In the genomic region with DNA sequence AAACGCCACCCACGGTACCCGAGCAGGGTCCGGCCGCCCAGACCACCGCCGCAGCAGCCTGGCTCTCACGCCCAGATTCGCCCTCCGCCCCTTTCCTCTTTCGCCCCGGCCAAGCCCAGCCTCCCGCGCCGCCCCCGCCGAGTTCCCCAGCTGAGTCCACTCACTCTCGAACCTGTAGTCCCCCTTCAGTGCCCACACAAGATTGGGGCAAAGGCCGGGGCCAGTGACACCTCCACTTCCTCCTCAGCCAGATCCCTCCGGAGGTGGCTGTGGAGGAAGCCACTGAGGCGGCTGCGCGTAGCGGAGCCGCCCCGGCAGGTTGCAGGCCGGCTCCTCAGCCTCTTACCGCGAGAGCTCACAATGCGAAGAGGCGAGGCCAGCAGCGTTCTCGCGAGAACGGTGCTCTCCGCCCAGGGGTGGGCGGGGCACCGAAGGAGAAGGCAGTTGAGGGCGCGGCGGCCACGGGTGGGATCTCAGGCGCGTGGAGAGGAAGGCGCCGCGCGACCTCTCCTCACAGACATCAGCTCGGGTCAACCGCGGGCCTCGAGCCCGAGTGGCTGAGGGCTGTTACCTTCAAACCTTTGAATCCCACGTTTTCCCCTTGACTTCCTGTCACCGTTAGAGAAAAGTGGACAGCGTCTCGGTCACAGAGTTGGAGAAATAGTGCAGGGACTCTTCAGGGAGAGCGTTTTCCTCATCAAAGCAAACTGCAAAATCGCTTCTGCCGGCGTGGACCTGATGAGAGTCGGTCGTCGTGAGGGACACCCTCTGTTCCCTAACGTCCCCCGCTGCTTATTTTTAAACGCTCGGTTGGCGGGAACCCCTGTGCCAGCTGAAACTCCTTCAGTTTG, we compare ENCODE assay signal across 1 cellular context.
TF ChIP-seq lines count a peak whose summit lies in the region.

A gene (minus strand): TSS at position 295 of the 851 bp plus-strand sequence. CDS start 18,098 bp downstream, outside the sequence.

TF ChIP-seq in K562, 482 proteins besides CTCF, POLR2A, EP300 and RAD21 (continued from another document and continues in another):
- TF ChIP-seq, protein P1, sequence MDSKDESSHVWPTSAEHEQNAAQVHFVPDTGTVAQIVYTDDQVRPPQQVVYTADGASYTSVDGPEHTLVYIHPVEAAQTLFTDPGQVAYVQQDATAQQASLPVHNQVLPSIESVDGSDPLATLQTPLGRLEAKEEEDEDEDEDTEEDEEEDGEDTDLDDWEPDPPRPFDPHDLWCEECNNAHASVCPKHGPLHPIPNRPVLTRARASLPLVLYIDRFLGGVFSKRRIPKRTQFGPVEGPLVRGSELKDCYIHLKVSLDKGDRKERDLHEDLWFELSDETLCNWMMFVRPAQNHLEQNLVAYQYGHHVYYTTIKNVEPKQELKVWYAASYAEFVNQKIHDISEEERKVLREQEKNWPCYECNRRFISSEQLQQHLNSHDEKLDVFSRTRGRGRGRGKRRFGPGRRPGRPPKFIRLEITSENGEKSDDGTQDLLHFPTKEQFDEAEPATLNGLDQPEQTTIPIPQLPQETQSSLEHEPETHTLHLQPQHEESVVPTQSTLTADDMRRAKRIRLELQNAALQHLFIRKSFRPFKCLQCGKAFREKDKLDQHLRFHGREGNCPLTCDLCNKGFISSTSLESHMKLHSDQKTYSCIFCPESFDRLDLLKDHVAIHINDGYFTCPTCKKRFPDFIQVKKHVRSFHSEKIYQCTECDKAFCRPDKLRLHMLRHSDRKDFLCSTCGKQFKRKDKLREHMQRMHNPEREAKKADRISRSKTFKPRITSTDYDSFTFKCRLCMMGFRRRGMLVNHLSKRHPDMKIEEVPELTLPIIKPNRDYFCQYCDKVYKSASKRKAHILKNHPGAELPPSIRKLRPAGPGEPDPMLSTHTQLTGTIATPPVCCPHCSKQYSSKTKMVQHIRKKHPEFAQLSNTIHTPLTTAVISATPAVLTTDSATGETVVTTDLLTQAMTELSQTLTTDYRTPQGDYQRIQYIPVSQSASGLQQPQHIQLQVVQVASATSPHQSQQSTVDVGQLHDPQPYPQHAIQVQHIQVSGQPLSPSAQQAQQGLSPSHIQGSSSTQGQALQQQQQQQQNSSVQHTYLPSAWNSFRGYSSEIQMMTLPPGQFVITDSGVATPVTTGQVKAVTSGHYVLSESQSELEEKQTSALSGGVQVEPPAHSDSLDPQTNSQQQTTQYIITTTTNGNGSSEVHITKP (IDR thresholded peaks at IDR 0.05; ENCODE audit: partially characterized antibody): peak; percentile 34
- TF ChIP-seq, protein P2, sequence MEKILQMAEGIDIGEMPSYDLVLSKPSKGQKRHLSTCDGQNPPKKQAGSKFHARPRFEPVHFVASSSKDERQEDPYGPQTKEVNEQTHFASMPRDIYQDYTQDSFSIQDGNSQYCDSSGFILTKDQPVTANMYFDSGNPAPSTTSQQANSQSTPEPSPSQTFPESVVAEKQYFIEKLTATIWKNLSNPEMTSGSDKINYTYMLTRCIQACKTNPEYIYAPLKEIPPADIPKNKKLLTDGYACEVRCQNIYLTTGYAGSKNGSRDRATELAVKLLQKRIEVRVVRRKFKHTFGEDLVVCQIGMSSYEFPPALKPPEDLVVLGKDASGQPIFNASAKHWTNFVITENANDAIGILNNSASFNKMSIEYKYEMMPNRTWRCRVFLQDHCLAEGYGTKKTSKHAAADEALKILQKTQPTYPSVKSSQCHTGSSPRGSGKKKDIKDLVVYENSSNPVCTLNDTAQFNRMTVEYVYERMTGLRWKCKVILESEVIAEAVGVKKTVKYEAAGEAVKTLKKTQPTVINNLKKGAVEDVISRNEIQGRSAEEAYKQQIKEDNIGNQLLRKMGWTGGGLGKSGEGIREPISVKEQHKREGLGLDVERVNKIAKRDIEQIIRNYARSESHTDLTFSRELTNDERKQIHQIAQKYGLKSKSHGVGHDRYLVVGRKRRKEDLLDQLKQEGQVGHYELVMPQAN (IDR thresholded peaks at IDR 0.05; ENCODE audit: borderline replicate concordance): peak; percentile 23; the same call in 1 of the 2 replicates
- TF ChIP-seq, protein P3, sequence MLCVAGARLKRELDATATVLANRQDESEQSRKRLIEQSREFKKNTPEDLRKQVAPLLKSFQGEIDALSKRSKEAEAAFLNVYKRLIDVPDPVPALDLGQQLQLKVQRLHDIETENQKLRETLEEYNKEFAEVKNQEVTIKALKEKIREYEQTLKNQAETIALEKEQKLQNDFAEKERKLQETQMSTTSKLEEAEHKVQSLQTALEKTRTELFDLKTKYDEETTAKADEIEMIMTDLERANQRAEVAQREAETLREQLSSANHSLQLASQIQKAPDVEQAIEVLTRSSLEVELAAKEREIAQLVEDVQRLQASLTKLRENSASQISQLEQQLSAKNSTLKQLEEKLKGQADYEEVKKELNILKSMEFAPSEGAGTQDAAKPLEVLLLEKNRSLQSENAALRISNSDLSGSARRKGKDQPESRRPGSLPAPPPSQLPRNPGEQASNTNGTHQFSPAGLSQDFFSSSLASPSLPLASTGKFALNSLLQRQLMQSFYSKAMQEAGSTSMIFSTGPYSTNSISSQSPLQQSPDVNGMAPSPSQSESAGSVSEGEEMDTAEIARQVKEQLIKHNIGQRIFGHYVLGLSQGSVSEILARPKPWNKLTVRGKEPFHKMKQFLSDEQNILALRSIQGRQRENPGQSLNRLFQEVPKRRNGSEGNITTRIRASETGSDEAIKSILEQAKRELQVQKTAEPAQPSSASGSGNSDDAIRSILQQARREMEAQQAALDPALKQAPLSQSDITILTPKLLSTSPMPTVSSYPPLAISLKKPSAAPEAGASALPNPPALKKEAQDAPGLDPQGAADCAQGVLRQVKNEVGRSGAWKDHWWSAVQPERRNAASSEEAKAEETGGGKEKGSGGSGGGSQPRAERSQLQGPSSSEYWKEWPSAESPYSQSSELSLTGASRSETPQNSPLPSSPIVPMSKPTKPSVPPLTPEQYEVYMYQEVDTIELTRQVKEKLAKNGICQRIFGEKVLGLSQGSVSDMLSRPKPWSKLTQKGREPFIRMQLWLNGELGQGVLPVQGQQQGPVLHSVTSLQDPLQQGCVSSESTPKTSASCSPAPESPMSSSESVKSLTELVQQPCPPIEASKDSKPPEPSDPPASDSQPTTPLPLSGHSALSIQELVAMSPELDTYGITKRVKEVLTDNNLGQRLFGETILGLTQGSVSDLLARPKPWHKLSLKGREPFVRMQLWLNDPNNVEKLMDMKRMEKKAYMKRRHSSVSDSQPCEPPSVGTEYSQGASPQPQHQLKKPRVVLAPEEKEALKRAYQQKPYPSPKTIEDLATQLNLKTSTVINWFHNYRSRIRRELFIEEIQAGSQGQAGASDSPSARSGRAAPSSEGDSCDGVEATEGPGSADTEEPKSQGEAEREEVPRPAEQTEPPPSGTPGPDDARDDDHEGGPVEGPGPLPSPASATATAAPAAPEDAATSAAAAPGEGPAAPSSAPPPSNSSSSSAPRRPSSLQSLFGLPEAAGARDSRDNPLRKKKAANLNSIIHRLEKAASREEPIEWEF (CRISPR knock-in tag; IDR thresholded peaks at IDR 0.05): no peak
- TF ChIP-seq BCOR (IDR thresholded peaks at IDR 0.05): no peak
- no peak for TF ChIP-seq MCM7 (IDR thresholded peaks at IDR 0.05)
- no peak for TF ChIP-seq TAL1 (IDR thresholded peaks at IDR 0.05)
- TF ChIP-seq, protein P4, sequence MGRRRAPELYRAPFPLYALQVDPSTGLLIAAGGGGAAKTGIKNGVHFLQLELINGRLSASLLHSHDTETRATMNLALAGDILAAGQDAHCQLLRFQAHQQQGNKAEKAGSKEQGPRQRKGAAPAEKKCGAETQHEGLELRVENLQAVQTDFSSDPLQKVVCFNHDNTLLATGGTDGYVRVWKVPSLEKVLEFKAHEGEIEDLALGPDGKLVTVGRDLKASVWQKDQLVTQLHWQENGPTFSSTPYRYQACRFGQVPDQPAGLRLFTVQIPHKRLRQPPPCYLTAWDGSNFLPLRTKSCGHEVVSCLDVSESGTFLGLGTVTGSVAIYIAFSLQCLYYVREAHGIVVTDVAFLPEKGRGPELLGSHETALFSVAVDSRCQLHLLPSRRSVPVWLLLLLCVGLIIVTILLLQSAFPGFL (CRISPR knock-in tag; IDR thresholded peaks at IDR 0.05): no peak
- no peak for TF ChIP-seq ZNF586 (CRISPR knock-in tag; conservative IDR thresholded peaks at IDR 0.05)
- TF ChIP-seq FOXJ3 (CRISPR knock-in tag; IDR thresholded peaks at IDR 0.05): no peak
- no peak; the same call in 1 of the 2 replicates for TF ChIP-seq KLF1 (tag; IDR thresholded peaks at IDR 0.05)
- TF ChIP-seq EHMT2 (IDR thresholded peaks at IDR 0.05): no peak
- no peak for TF ChIP-seq FOXK2 (conservative IDR thresholded peaks at IDR 0.05 in 1 of 2, IDR thresholded peaks at IDR 0.05 in 1 of 2; ENCODE audit: low read depth in 2 of 2)
- TF ChIP-seq TGIF2 (CRISPR knock-in tag; IDR thresholded peaks at IDR 0.05): no peak
- peak; percentile 56; the same call in 1 of the 2 replicates for TF ChIP-seq ZBTB7A (IDR thresholded peaks at IDR 0.05; ENCODE audit: borderline replicate concordance, control insufficient read depth, low read depth, low read length)
- peak; percentile 95 for TF ChIP-seq POLR2B (IDR thresholded peaks at IDR 0.05; ENCODE audit: low read depth, partially characterized antibody)
- TF ChIP-seq, protein P5, sequence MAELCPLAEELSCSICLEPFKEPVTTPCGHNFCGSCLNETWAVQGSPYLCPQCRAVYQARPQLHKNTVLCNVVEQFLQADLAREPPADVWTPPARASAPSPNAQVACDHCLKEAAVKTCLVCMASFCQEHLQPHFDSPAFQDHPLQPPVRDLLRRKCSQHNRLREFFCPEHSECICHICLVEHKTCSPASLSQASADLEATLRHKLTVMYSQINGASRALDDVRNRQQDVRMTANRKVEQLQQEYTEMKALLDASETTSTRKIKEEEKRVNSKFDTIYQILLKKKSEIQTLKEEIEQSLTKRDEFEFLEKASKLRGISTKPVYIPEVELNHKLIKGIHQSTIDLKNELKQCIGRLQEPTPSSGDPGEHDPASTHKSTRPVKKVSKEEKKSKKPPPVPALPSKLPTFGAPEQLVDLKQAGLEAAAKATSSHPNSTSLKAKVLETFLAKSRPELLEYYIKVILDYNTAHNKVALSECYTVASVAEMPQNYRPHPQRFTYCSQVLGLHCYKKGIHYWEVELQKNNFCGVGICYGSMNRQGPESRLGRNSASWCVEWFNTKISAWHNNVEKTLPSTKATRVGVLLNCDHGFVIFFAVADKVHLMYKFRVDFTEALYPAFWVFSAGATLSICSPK (IDR thresholded peaks at IDR 0.05; ENCODE audit: borderline replicate concordance): no peak
- TF ChIP-seq, protein P6, sequence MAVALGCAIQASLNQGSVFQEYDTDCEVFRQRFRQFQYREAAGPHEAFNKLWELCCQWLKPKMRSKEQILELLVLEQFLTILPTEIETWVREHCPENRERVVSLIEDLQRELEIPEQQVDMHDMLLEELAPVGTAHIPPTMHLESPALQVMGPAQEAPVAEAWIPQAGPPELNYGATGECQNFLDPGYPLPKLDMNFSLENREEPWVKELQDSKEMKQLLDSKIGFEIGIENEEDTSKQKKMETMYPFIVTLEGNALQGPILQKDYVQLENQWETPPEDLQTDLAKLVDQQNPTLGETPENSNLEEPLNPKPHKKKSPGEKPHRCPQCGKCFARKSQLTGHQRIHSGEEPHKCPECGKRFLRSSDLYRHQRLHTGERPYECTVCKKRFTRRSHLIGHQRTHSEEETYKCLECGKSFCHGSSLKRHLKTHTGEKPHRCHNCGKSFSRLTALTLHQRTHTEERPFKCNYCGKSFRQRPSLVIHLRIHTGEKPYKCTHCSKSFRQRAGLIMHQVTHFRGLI (CRISPR knock-in tag; IDR thresholded peaks at IDR 0.05): no peak
- no peak for TF ChIP-seq RBM14 (IDR thresholded peaks at IDR 0.05; ENCODE audit: borderline replicate concordance, insufficient read depth, low read depth, low read length)
- no peak for TF ChIP-seq NFYB (IDR thresholded peaks at IDR 0.05; ENCODE audit: extremely low read depth, insufficient read length)
- TF ChIP-seq COPS2 (conservative IDR thresholded peaks at IDR 0.05): no peak
- TF ChIP-seq SMARCC2 (IDR thresholded peaks at IDR 0.05; ENCODE audit: low read depth): no peak
- TF ChIP-seq TCF7 (IDR thresholded peaks at IDR 0.05; ENCODE audit: borderline replicate concordance): no peak
- TF ChIP-seq, protein P7, sequence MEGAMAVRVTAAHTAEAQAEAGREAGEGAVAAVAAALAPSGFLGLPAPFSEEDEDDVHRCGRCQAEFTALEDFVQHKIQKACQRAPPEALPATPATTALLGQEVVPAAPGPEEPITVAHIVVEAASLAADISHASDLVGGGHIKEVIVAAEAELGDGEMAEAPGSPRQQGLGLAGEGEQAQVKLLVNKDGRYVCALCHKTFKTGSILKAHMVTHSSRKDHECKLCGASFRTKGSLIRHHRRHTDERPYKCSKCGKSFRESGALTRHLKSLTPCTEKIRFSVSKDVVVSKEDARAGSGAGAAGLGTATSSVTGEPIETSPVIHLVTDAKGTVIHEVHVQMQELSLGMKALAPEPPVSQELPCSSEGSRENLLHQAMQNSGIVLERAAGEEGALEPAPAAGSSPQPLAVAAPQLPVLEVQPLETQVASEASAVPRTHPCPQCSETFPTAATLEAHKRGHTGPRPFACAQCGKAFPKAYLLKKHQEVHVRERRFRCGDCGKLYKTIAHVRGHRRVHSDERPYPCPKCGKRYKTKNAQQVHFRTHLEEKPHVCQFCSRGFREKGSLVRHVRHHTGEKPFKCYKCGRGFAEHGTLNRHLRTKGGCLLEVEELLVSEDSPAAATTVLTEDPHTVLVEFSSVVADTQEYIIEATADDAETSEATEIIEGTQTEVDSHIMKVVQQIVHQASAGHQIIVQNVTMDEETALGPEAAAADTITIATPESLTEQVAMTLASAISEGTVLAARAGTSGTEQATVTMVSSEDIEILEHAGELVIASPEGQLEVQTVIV (CRISPR knock-in tag; IDR thresholded peaks at IDR 0.05; ENCODE audit: borderline replicate concordance): no peak
- TF ChIP-seq RAD51 (IDR thresholded peaks at IDR 0.05; ENCODE audit: borderline replicate concordance, low read depth): no peak
- TF ChIP-seq ILK (tag; IDR thresholded peaks at IDR 0.05; ENCODE audit: borderline replicate concordance, low read depth): no peak
- TF ChIP-seq, protein P8, sequence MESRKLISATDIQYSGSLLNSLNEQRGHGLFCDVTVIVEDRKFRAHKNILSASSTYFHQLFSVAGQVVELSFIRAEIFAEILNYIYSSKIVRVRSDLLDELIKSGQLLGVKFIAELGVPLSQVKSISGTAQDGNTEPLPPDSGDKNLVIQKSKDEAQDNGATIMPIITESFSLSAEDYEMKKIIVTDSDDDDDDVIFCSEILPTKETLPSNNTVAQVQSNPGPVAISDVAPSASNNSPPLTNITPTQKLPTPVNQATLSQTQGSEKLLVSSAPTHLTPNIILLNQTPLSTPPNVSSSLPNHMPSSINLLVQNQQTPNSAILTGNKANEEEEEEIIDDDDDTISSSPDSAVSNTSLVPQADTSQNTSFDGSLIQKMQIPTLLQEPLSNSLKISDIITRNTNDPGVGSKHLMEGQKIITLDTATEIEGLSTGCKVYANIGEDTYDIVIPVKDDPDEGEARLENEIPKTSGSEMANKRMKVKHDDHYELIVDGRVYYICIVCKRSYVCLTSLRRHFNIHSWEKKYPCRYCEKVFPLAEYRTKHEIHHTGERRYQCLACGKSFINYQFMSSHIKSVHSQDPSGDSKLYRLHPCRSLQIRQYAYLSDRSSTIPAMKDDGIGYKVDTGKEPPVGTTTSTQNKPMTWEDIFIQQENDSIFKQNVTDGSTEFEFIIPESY (CRISPR knock-in tag; IDR thresholded peaks at IDR 0.05): no peak
